Comparison of ENCODE assay signal across 22 cellular contexts in genomic region chr18:8977166-8977565, GRCh38.
"Had no signal": no experiment of that assay in that cellular context is flagged by ENCODE, and none has a peak within 500 bp of the region (broad histone marks: within the 10 kb centered on the region; RNA-seq: fewer than 3 reads in every experiment).

No MANE protein-coding gene starts in this region.

- H3K4me3 ChIP-seq: coronary artery, hepatocyte, prostate gland, right lobe of liver, spleen, testis, tibial nerve had no signal

- H3K9ac ChIP-seq: parathyroid adenoma had no signal

- H3K36me3 Mint-ChIP-seq: stimulated activated memory B cell treated with anti-CD40 and anti-IgM and Interleukin-4, amounts not matched to agents 10 μg/mL and 1 μg/mL and 100 μg/mL, for 72 hours had no signal

- H3K36me3 ChIP-seq: prostate gland, right lobe of liver, spleen, tibial nerve had no signal

- H3K79me2 ChIP-seq: hepatocyte, parathyroid adenoma had no signal

- ATAC-seq: naive thymus-derived CD4-positive, alpha-beta T cell; right lobe of liver; stimulated activated memory B cell treated with anti-CD40 and anti-IgM and Interleukin-4, amounts not matched to agents 10 μg/mL and 1 μg/mL and 100 μg/mL, for 72 hours; stimulated activated naive CD8-positive, alpha-beta T cell treated with anti-CD3 and anti-CD28 coated beads, Interleukin-15, amount 100 ng/mL, for 72 hours had no signal

- H3K4me1 Mint-ChIP-seq: stimulated activated naive CD8-positive, alpha-beta T cell treated with anti-CD3 and anti-CD28 coated beads, Interleukin-15, amount 100 ng/mL, for 72 hours had no signal

- H3K4me1 ChIP-seq: parathyroid adenoma, prostate gland, testis, tibial nerve had no signal

- H3K27ac ChIP-seq: coronary artery, hepatocyte, parathyroid adenoma, prostate gland, right lobe of liver, spleen, testis, tibial nerve had no signal

- H3K27me3 Mint-ChIP-seq: stimulated activated memory B cell treated with anti-CD40 and anti-IgM and Interleukin-4, amounts not matched to agents 10 μg/mL and 1 μg/mL and 100 μg/mL, for 72 hours; stimulated activated naive CD8-positive, alpha-beta T cell treated with anti-CD3 and anti-CD28 coated beads, Interleukin-15, amount 100 ng/mL, for 72 hours had no signal

- DNase-seq: effector CD4-positive, alpha-beta T cell; endodermal cell; erythroblast; foreskin melanocyte; head of caudate nucleus; mesendoderm; naive thymus-derived CD4-positive, alpha-beta T cell; nephron progenitor cell; retina; right lobe of liver; spleen; stimulated activated CD4-positive, alpha-beta T cell treated with anti-CD3 and anti-CD28 coated beads, Interleukin-15, amount 100 ng/mL, for 24 hours; stimulated activated CD4-positive, alpha-beta T cell treated with anti-CD3 and anti-CD28 coated beads, Interleukin-1b, Interleukin-23, amount 100 ng/mL, for 48 hours; stimulated activated CD4-positive, alpha-beta T cell treated with anti-CD3 and anti-CD28 coated beads, Interleukin-4, amount 100 ng/mL, for 24 hours; stimulated activated naive CD8-positive, alpha-beta T cell treated with anti-CD3 and anti-CD28 coated beads, Interleukin-15, amount 100 ng/mL, for 72 hours; testis had no signal

- H3K4me3 Mint-ChIP-seq: endodermal cell; naive thymus-derived CD4-positive, alpha-beta T cell; nephron progenitor cell; stimulated activated memory B cell treated with anti-CD40 and anti-IgM and Interleukin-4, amounts not matched to agents 10 μg/mL and 1 μg/mL and 100 μg/mL, for 72 hours; stimulated activated naive CD8-positive, alpha-beta T cell treated with anti-CD3 and anti-CD28 coated beads, Interleukin-15, amount 100 ng/mL, for 72 hours had no signal

- H3K9me3 ChIP-seq: prostate gland, right lobe of liver, testis had no signal

- H3K4me2 ChIP-seq: hepatocyte had no signal

- H2AFZ ChIP-seq: hepatocyte, parathyroid adenoma had no signal

- H3K27ac Mint-ChIP-seq: endodermal cell; naive thymus-derived CD4-positive, alpha-beta T cell; nephron progenitor cell; stimulated activated memory B cell treated with anti-CD40 and anti-IgM and Interleukin-4, amounts not matched to agents 10 μg/mL and 1 μg/mL and 100 μg/mL, for 72 hours; stimulated activated naive CD8-positive, alpha-beta T cell treated with anti-CD3 and anti-CD28 coated beads, Interleukin-15, amount 100 ng/mL, for 72 hours had no signal

- H3K27me3 ChIP-seq: hepatocyte, right lobe of liver, spleen, testis, tibial nerve had no signal
